Comparison of ENCODE assay signal across 9 cellular contexts in the genomic region with DNA sequence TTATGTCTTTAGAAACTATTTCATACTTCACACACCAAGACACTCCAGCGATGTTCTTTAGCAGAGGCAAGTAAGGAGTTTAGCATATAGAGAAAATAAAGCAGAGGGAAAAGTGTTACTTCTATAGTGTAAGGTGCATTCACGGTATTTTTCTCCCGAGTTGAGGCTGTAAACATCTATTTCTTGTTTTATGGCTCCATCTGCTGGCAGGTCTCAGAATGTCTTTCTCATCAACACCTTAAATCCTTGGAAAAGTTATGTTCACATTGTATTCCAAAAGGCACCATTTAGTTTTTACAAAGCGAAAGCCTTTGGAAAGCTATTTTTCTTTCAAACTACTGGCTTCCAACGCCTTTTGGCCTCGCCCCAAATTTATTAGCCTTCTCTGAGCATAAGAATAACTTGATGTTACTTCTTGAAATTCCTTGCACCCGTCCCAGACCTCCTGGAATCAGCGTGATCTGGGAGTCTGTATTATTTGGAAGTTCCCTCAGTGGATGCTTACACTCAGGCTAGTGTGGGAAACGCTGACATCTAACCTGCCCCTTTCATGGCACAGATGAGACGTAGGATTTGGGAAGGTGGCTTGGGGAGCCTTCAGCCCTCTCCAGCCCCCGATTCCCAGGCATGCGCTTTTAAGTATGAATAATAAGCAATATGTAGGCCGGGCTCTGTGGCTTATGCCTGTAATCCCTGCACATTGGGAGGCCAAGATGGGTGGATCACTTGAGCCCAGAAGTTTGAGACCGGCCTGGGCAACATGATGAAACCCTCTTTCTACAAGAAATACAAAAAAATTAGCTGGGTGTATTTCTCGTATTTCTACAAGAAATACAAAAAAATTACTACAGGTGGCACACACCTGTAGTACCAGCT. TPM values are rescaled to one million over a fixed set of nuclear protein-coding genes. Genes with fewer than 3 reads are reported as not detected.
DNase-seq lines count a peak whose midpoint lies in the region; ATAC-seq, FAIRE-seq and TF ChIP-seq lines count a peak whose summit lies in the region.
"Had no signal": no experiment of that assay in that cellular context is flagged by ENCODE, and none has a peak within 500 bp of the region (broad histone marks: within the 10 kb centered on the region; RNA-seq: fewer than 3 reads in every experiment).

No MANE protein-coding gene starts in this region.

- peak in 1 of 7 experiments; percentile 23 for DNase-seq in CD8-positive, alpha-beta T cell
- no peak for DNase-seq in GM18507 (ENCODE audit: extremely low spot score, insufficient read length, low read depth)
- peak; percentile 64 for DNase-seq in NCI-H2171 treated with DMSO at 0.1 percent for 48 hours (lab: John Stamatoyannopoulos, UW)
- DNase-seq in astrocyte of the cerebellum (ENCODE audit: low read depth), result peak; percentile 27
- peak; percentile 23 for DNase-seq in keratinocyte (ENCODE audit: low read depth, low spot score)
- peak; percentile 31 for DNase-seq in transverse colon

- H3K4me3 Mint-ChIP-seq in CD8-positive, alpha-beta T cell, result no peak overlapping the region

- no peak overlapping the region for H3K9ac ChIP-seq in keratinocyte (ENCODE audit: control insufficient read depth, extremely low read depth, insufficient read depth, low read length)

- FAIRE-seq in GM18507 (lab: Jason Lieb, UNC), result peak; percentile 62
- peak; percentile 26 for FAIRE-seq in keratinocyte (lab: Jason Lieb, UNC)

- H3K79me2 ChIP-seq in keratinocyte (ENCODE audit: control insufficient read depth, insufficient read depth, low read length), result no peaks in the 10 kb centered on the region

- no peaks in the 10 kb centered on the region for H3K27me3 ChIP-seq in CD8-positive, alpha-beta T cell (ENCODE audit: insufficient read depth, low read length)
- peaks cover 4% of the 10 kb centered on the region for H3K27me3 ChIP-seq in keratinocyte (ENCODE audit: control insufficient read depth, extremely low read depth, insufficient read depth, low read length)
- H3K27me3 ChIP-seq in transverse colon, result peaks cover 21% of the 10 kb centered on the region

- TF ChIP-seq EP300 in transverse colon (IDR thresholded peaks at IDR 0.05; ENCODE audit: low read depth), result no peak

- in situ Hi-C loops in astrocyte of the cerebellum (cut with HindIII; ENCODE audit: low sequenced_read_pairs) (no loop called here), transverse colon (cut with MboI; ENCODE audit: low pct_ligation_motif_present in 1 of 4, low pct_unique_long_range_greater_than_20kb in 1 of 4, low sequenced_read_pairs in 3 of 4) (loop anchor here in 1 of 4 donors (10.0 kb wide), 1 partner anchor 281 kb away; no protein-coding TSS in a partner anchor)

- H4K20me1 ChIP-seq in keratinocyte (ENCODE audit: control insufficient read depth, extremely low read depth, insufficient read depth, low read length), result no peaks in the 10 kb centered on the region

- no peak for ATAC-seq in CD8-positive, alpha-beta T cell
- ATAC-seq in HG02884 (IDR thresholded peaks at IDR 0.05; ENCODE audit: unreplicated experiment) (no peak), GM19452 (IDR thresholded peaks at IDR 0.05; ENCODE audit: unreplicated experiment) (no peak)

- TF ChIP-seq POLR2A in transverse colon (IDR thresholded peaks at IDR 0.05), result no peak

- no peaks in the 10 kb centered on the region for H3K9me3 ChIP-seq in CD8-positive, alpha-beta T cell (ENCODE audit: low read length)
- no peaks in the 10 kb centered on the region for H3K9me3 ChIP-seq in keratinocyte (ENCODE audit: control insufficient read depth, low read depth, low read length)
- no peaks in the 10 kb centered on the region for H3K9me3 ChIP-seq in transverse colon
- H3K9me3 ChIP-seq: neutrophil had no signal

- no peaks in the 10 kb centered on the region for H3K4me1 ChIP-seq in CD8-positive, alpha-beta T cell (ENCODE audit: insufficient read depth, low read length)
- H3K4me1 ChIP-seq in keratinocyte (ENCODE audit: control insufficient read depth, extremely low read depth, insufficient read depth, low read length) (peaks cover 15% of the 10 kb centered on the region), transverse colon (peaks cover 0 to 16% (median 10%) of the 10 kb centered on the region in 4 donors)

- no peak overlapping the region for H2AFZ ChIP-seq in keratinocyte (ENCODE audit: control insufficient read depth, low read length)

- POLR2A ChIA-PET in CD8-positive, alpha-beta T cell (lab: Charles Lee), result no interaction called here

- TF ChIP-seq CTCF in CD8-positive, alpha-beta T cell (IDR thresholded peaks at IDR 0.05), result peak; percentile 69
- TF ChIP-seq CTCF in astrocyte of the cerebellum (IDR thresholded peaks at IDR 0.05; ENCODE audit: low read depth, low read length, missing control alignments) (peak; percentile 59), keratinocyte (optimal IDR thresholded peaks at IDR 0.05 in 1 of 3, IDR thresholded peaks at IDR 0.05 in 1 of 3, conservative IDR thresholded peaks at IDR 0.05 in 1 of 3; ENCODE audit: extremely low read depth in 1 of 3, insufficient read depth in 2 of 3, low read length in 3 of 3) (peak in 2 of 3 experiments; percentile 34 to 39), transverse colon (IDR thresholded peaks at IDR 0.05) (peak; percentile 59 to 71 (median 65))

- dilution Hi-C loops in keratinocyte (cut with MboI; ENCODE audit: extremely low pct_ligation_motif_present, low sequenced_read_pairs), result loop anchor here (25.0 kb wide), 1 partner anchor 298 kb away; no protein-coding TSS in a partner anchor

- no peak overlapping the region for H3K27ac Mint-ChIP-seq in CD8-positive, alpha-beta T cell

- no peaks in the 10 kb centered on the region for H3K36me3 ChIP-seq in CD8-positive, alpha-beta T cell (ENCODE audit: insufficient read depth, low read length)
- H3K36me3 ChIP-seq in keratinocyte (ENCODE audit: control insufficient read depth in 2 of 2, extremely low read depth in 1 of 2, insufficient read depth in 2 of 2, low read length in 2 of 2) (no peaks in the 10 kb centered on the region), transverse colon (no peaks in the 10 kb centered on the region)
- H3K36me3 ChIP-seq: neutrophil had no signal

- H3K36me3 Mint-ChIP-seq in CD8-positive, alpha-beta T cell, result no peaks in the 10 kb centered on the region

- H3K9me1 ChIP-seq in keratinocyte (ENCODE audit: control insufficient read depth, extremely low read depth, insufficient read depth, low read length), result no peaks in the 10 kb centered on the region

- H3K27me3 Mint-ChIP-seq in CD8-positive, alpha-beta T cell (ENCODE audit: low read depth), result peaks cover 25% of the 10 kb centered on the region

- H3K27ac ChIP-seq in CD8-positive, alpha-beta T cell (ENCODE audit: low read depth, low read length), result no peak overlapping the region
- H3K27ac ChIP-seq in keratinocyte (ENCODE audit: control insufficient read depth, insufficient read depth, low read length), result no peak overlapping the region
- H3K27ac ChIP-seq in transverse colon, result no peak overlapping the region
- H3K27ac ChIP-seq: neutrophil had no signal

- H3K9me3 Mint-ChIP-seq in CD8-positive, alpha-beta T cell, result no peaks in the 10 kb centered on the region

- CTCF ChIA-PET in CD8-positive, alpha-beta T cell (lab: Charles Lee), result interaction anchor here (0.6 to 2.9 kb wide), 14 partner anchors 9 to 311 kb away, joined by 3 to 28 read pairs (median 4); no protein-coding TSS in a partner anchor

- H3K4me1 Mint-ChIP-seq in CD8-positive, alpha-beta T cell (ENCODE audit: low read depth), result no peaks in the 10 kb centered on the region

- WGBS in transverse colon (ENCODE audit: low coverage in 1 of 2), 2 donors, result 20 to 50% methylated on average over 7 to 15 of the region's 15 CpGs

- intact Hi-C loops in CD8-positive, alpha-beta T cell (cut with DNase I, micrococcal nuclease), result loop anchor here in 1 of 2 experiments (1.0 kb wide), 1 partner anchor 288 kb away; no protein-coding TSS in a partner anchor
- intact Hi-C loops in transverse colon (cut with DNase I; ENCODE audit: low total_unique reads), result loop anchor here (5.0 kb wide), 1 partner anchor 288 kb away; no protein-coding TSS in a partner anchor

- H3K4me2 ChIP-seq in keratinocyte (ENCODE audit: control insufficient read depth, extremely low read depth, insufficient read depth, low read depth, low read length), result peak overlapping the region; percentile 38

- H3K4me3 ChIP-seq in CD8-positive, alpha-beta T cell (ENCODE audit: low read depth, low read length), result no peak overlapping the region
- H3K4me3 ChIP-seq in astrocyte of the cerebellum (ENCODE audit: low read depth, low read length) (no peak overlapping the region), keratinocyte (ENCODE audit: control insufficient read depth in 2 of 3, extremely low read depth in 1 of 3, insufficient read depth in 2 of 3, low read depth in 1 of 3, low read length in 3 of 3) (no peak overlapping the region), transverse colon (no peak overlapping the region)

RNA-seq across cellular contexts. Expression of gene PIWIL1, which starts 1.9 kb away (rescaled TPM):
- total RNA-seq in CD8-positive, alpha-beta T cell, result not detected
- polyA plus RNA-seq in keratinocyte, result 0.01 to 0.13 TPM (median 0.09 TPM) in 3 replicates
- not detected for polyA plus RNA-seq in keratinocyte (2011; ENCODE audit: low read depth)
- 0.03 and 0.13 TPM in 2 replicates for polyA plus RNA-seq in keratinocyte (2011; cell fraction: cytosol; rRNA removed)
- 0.06 and 0.13 TPM in 2 replicates for polyA plus RNA-seq in keratinocyte (2011; cell fraction: nucleus; rRNA removed)
- polyA plus RNA-seq in keratinocyte (2012; ENCODE audit: low replicate concordance), result 0.02 TPM in 1 of 2 replicates, not detected in the other
- polyA minus RNA-seq in keratinocyte, result not detected in 3 replicates
- not detected for polyA minus RNA-seq in keratinocyte (2011; cell fraction: cytosol; rRNA and poly(A)+ RNA removed)
- not detected in 2 replicates for polyA minus RNA-seq in keratinocyte (2011; cell fraction: nucleus; rRNA and poly(A)+ RNA removed)
- under 1 TPM in 1 of 4 donors, not detected in 3; 0.55 TPM for total RNA-seq in transverse colon
